In the genomic region with DNA sequence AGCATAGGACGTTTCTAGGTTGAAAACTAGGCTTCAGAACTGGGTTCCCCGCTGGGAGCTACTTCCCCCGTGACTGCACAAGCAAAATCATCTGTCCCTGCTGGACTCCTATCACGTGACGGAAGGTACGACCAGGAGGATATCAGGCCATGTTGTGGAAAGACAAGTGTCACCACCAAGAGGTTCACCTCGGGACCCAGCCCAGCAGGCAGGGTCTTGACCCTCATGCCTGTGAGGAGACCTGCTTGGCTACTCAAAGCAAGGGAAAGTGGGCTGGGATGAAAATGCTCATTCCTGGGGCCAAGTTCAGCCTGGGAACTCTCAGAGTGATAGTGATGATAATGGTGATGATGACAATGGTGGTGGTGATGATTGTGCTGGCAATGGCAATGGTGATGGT, we compare ENCODE assay signal across 27 cellular contexts. TPM values are rescaled to one million over a fixed set of nuclear protein-coding genes. Genes with fewer than 3 reads are reported as not detected.
"Had no signal": no experiment of that assay in that cellular context is flagged by ENCODE, and none has a peak within 500 bp of the region (broad histone marks: within the 10 kb centered on the region; RNA-seq: fewer than 3 reads in every experiment).

No MANE protein-coding gene starts in this region.

- H3K4me3 Mint-ChIP-seq: dendritic cell treated with granulocyte-macrophage colony-stimulating factor and Interleukin-4, amounts not matched to agents 40 ng/mL and 50 ng/mL, for 4 days; effector memory CD8-positive, alpha-beta T cell; endodermal cell; immature natural killer cell; mesothelial cell of epicardium had no signal

- ATAC-seq: effector memory CD8-positive, alpha-beta T cell; esophagus mucosa; gastrocnemius medialis; left lung; left ventricle myocardium superior; lower lobe of right lung; mucosa of descending colon had no signal

- H3K9me3 ChIP-seq: colonic mucosa, esophagus squamous epithelium, gastrocnemius medialis, left lung, lower lobe of right lung, mucosa of descending colon had no signal

- H3K36me3 ChIP-seq: colonic mucosa, esophagus squamous epithelium, gastrocnemius medialis, left lung, lower lobe of right lung had no signal

- H3K27me3 Mint-ChIP-seq: dendritic cell treated with granulocyte-macrophage colony-stimulating factor and Interleukin-4, amounts not matched to agents 40 ng/mL and 50 ng/mL, for 4 days; effector memory CD8-positive, alpha-beta T cell had no signal

- H3K36me3 Mint-ChIP-seq: mesothelial cell of epicardium had no signal

- H3K9me3 Mint-ChIP-seq: endodermal cell, mesothelial cell of epicardium had no signal

- H3K27ac ChIP-seq: colonic mucosa, epithelial cell of prostate, esophagus squamous epithelium, gastrocnemius medialis, hepatocyte, left lung, lower lobe of right lung had no signal

- H3K27ac Mint-ChIP-seq: dendritic cell treated with granulocyte-macrophage colony-stimulating factor and Interleukin-4, amounts not matched to agents 40 ng/mL and 50 ng/mL, for 4 days; effector memory CD8-positive, alpha-beta T cell; endodermal cell; immature natural killer cell; mesothelial cell of epicardium had no signal

- H3K4me1 Mint-ChIP-seq: endodermal cell, mesothelial cell of epicardium had no signal

- H3K4me3 ChIP-seq: colonic mucosa, esophagus squamous epithelium, gastrocnemius medialis, hepatocyte, left lung, lower lobe of right lung, mucosa of descending colon had no signal

- DNase-seq: colonic mucosa; cortex of kidney; effector CD8-positive, alpha-beta T cell; effector memory CD8-positive, alpha-beta T cell; endodermal cell; erythroblast; esophagus squamous epithelium; foreskin fibroblast; foreskin melanocyte; gastrocnemius medialis; glutamatergic neuron; head of caudate nucleus; hypothalamus; immature natural killer cell; islet precursor cell; kidney; kidney glomerular epithelial cell; lower lobe of right lung; mesenchymal stem cell had no signal

- H3K27me3 ChIP-seq: colonic mucosa, esophagus squamous epithelium, gastrocnemius medialis, hepatocyte, left lung had no signal

- H3K4me1 ChIP-seq: colonic mucosa, esophagus squamous epithelium, gastrocnemius medialis, left lung, lower lobe of right lung had no signal

RNA-seq across cellular contexts. Expression of gene DPYSL4, which starts 32.3 kb away (rescaled TPM):
- polyA plus RNA-seq: immature natural killer cell had no signal
